Comparison of ENCODE assay signal across 10 cellular contexts in genomic region chr15:22780267-22780666, GRCh38. TPM values are rescaled to one million over a fixed set of nuclear protein-coding genes. Genes with fewer than 3 reads are reported as not detected.
DNase-seq lines count a peak whose midpoint lies in the region; ATAC-seq and TF ChIP-seq lines count a peak whose summit lies in the region.
"Had no signal": no experiment of that assay in that cellular context is flagged by ENCODE, and none has a peak within 500 bp of the region (broad histone marks: within the 10 kb centered on the region; RNA-seq: fewer than 3 reads in every experiment).

No MANE protein-coding gene starts in this region.

- CTCF ChIA-PET in IMR-90 (lab: Yijun Ruan, JAX): no interaction called here

- H2AK9ac ChIP-seq in IMR-90 (replicated peaks; ENCODE audit: low read depth, low read length, poor library complexity): no peak overlapping the region

- no peak overlapping the region for H4K5ac ChIP-seq in IMR-90 (ENCODE audit: low read depth, low read length)

- no peak for TF ChIP-seq RAD21 in IMR-90 (IDR thresholded peaks at IDR 0.05; ENCODE audit: low read length)

- H2BK120ac ChIP-seq in IMR-90 (ENCODE audit: low read depth, low read length): no peak overlapping the region

- no peak overlapping the region for H3K18ac ChIP-seq in IMR-90 (ENCODE audit: low read depth, low read length)

- H2AK5ac ChIP-seq in IMR-90 (ENCODE audit: low read depth, low read length): no peak overlapping the region

- H3K9ac ChIP-seq in IMR-90 (ENCODE audit: low read depth, low read length): no peak overlapping the region

- no peak overlapping the region for H3K23ac ChIP-seq in IMR-90 (ENCODE audit: low read depth, low read length)

- H3K4ac ChIP-seq in IMR-90 (ENCODE audit: low read depth, low read length): no peak overlapping the region

- H2AFZ ChIP-seq in GM23338 (no peak overlapping the region), IMR-90 (replicated peaks; ENCODE audit: low read length, poor library complexity) (no peak overlapping the region)

- H4K20me1 ChIP-seq in GM23338 (replicated peaks; ENCODE audit: insufficient read depth) (no peaks in the 10 kb centered on the region), IMR-90 (ENCODE audit: insufficient read depth, low read length) (no peaks in the 10 kb centered on the region)

- H3K27me3 Mint-ChIP-seq in activated T-cell treated with anti-CD3 and anti-CD28 coated beads, Interleukin-2, amount 50 U/mL, for 4 hours (ENCODE audit: low read depth): no peaks in the 10 kb centered on the region
- peaks cover 8% of the 10 kb centered on the region for H3K27me3 Mint-ChIP-seq in GM23338 (ENCODE audit: insufficient read depth, low read depth, poor library complexity)

- in situ Hi-C loops in IMR-90 (cut with MboI; ENCODE audit: low sequenced_read_pairs): no loop called here

- ATAC-seq in activated T-cell treated with anti-CD3 and anti-CD28 coated beads, Interleukin-2, amount 50 U/mL, for 4 hours: peak; percentile 94
- ATAC-seq in GM23338 (no peak), IMR-90 (ENCODE audit: low read depth) (no peak), mucosa of descending colon (peak; percentile 19)

- H3K9me3 Mint-ChIP-seq in activated T-cell treated with anti-CD3 and anti-CD28 coated beads, Interleukin-2, amount 50 U/mL, for 4 hours: peaks cover 3% of the 10 kb centered on the region
- H3K9me3 Mint-ChIP-seq in GM23338: no peaks in the 10 kb centered on the region; the same call in 2 of the 3 replicates

- H3K4me2 ChIP-seq in GM23338 (0 out of 2 replicates have a peak overlapping the region, but pooled peaks have one; percentile 36), IMR-90 (ENCODE audit: low read depth, low read length) (no peak overlapping the region)

- H3K36me3 ChIP-seq in GM23338 (ENCODE audit: insufficient read depth) (no peaks in the 10 kb centered on the region), IMR-90 (ENCODE audit: control insufficient read depth, insufficient read depth, low read length) (no peaks in the 10 kb centered on the region), mucosa of descending colon (ENCODE audit: low read depth) (no peaks in the 10 kb centered on the region)

- no peak for TF ChIP-seq POLR2A in IMR-90 (IDR thresholded peaks at IDR 0.05; ENCODE audit: low read depth, low read length)

- peak overlapping the region; percentile 46 for H3K4me3 Mint-ChIP-seq in activated T-cell treated with anti-CD3 and anti-CD28 coated beads, Interleukin-2, amount 50 U/mL, for 4 hours
- no peak overlapping the region for H3K4me3 Mint-ChIP-seq in GM23338

- dilution Hi-C loops in IMR-90 (cut with HindIII; ENCODE audit: low sequenced_read_pairs, unreplicated experiment): no loop called here

- H3K27ac Mint-ChIP-seq in GM23338: no peak overlapping the region

- H3K27ac ChIP-seq in GM23338 (ENCODE audit: low read depth): no peak overlapping the region
- no peak overlapping the region for H3K27ac ChIP-seq in IMR-90 (ENCODE audit: insufficient read depth, low read length)

- no peaks in the 10 kb centered on the region for H3K36me3 Mint-ChIP-seq in activated T-cell treated with anti-CD3 and anti-CD28 coated beads, Interleukin-2, amount 50 U/mL, for 4 hours (ENCODE audit: insufficient read depth)
- H3K36me3 Mint-ChIP-seq in GM23338 (ENCODE audit: low read depth): no peaks in the 10 kb centered on the region

- no peaks in the 10 kb centered on the region for H3K27me3 ChIP-seq in GM23338 (ENCODE audit: insufficient read depth)
- H3K27me3 ChIP-seq in IMR-90 (ENCODE audit: control insufficient read depth, insufficient read depth, low read length): no peaks in the 10 kb centered on the region

- no peaks in the 10 kb centered on the region; the same call in 1 of the 2 replicates for H3K9me1 ChIP-seq in IMR-90 (ENCODE audit: insufficient read depth, low read length)

- no peaks in the 10 kb centered on the region for H3K79me1 ChIP-seq in IMR-90 (ENCODE audit: low read depth in 1 of 2, low read length in 2 of 2)

- intact Hi-C loops in IMR-90 (cut with micrococcal nuclease): no loop called here
- intact Hi-C loops in mucosa of descending colon (cut with DNase I, micrococcal nuclease): no loop called here

- H3K4me1 Mint-ChIP-seq in activated T-cell treated with anti-CD3 and anti-CD28 coated beads, Interleukin-2, amount 50 U/mL, for 4 hours (ENCODE audit: low read depth): peaks cover 29% of the 10 kb centered on the region
- peaks cover 20% of the 10 kb centered on the region for H3K4me1 Mint-ChIP-seq in GM23338

- H4K8ac ChIP-seq in IMR-90 (ENCODE audit: low read depth in 2 of 2, low read length in 2 of 2): no peak overlapping the region

- no peaks in the 10 kb centered on the region for H3K79me2 ChIP-seq in GM23338 (replicated peaks; ENCODE audit: insufficient read depth)

- H4K91ac ChIP-seq in IMR-90 (ENCODE audit: insufficient read depth, low read depth, low read length): no peak overlapping the region

- no peak overlapping the region for H2BK15ac ChIP-seq in IMR-90 (ENCODE audit: low read depth, low read length)

- no peak overlapping the region for H2BK5ac ChIP-seq in IMR-90 (ENCODE audit: low read depth, low read length, poor library complexity, severe bottlenecking)

- H2BK20ac ChIP-seq in IMR-90 (ENCODE audit: low read depth, low read length): no peak overlapping the region

- BruUV-seq in IMR-90 (replicated peaks; lab: Mats Ljungman, UMichigan): no TSS peak

- WGBS in IMR-90 (ENCODE audit: extremely low coverage in 2 of 2, insufficient read length in 1 of 2), 2 experiments: no CpG with 5 or more reads among the region's 2 CpGs

- H3K9me2 ChIP-seq in GM23338 (ENCODE audit: insufficient read depth): no peaks in the 10 kb centered on the region

- H3K4me3 ChIP-seq in GM23338 (no peak overlapping the region), IMR-90 (ENCODE audit: insufficient read depth, low read depth, low read length) (no peak overlapping the region), mucosa of descending colon (no peak overlapping the region)

- no peak for DNase-seq in activated T-cell treated with anti-CD3 and anti-CD28 coated beads, Interleukin-2, amount 50 U/mL, for 4 hours
- DNase-seq in activated T-cell treated with anti-CD3 and anti-CD28 coated beads, Interleukin-2, amount 50 U/mL, for 1 hour: no peak
- no peak for DNase-seq in GM23338 (ENCODE audit: low spot score)
- DNase-seq in IMR-90: no peak
- no peak for DNase-seq in mucosa of descending colon
- DNase-seq in medulla oblongata (ENCODE audit: extremely low spot score): no peak
- no peak for DNase-seq in stimulated activated CD8-positive, alpha-beta memory T cell treated with anti-CD3 and anti-CD28 coated beads, Interleukin-4, amount 100 ng/mL, for 48 hours
- no peak for DNase-seq in NCI-H1048 (lab: John Stamatoyannopoulos, UW)
- DNase-seq: NCI-H2029 treated with DMSO at 0.1 percent for 48 hours, SHP77 treated with DMSO at 0.1 percent for 48 hours had no signal

- TF ChIP-seq CTCF in GM23338 (conservative IDR thresholded peaks at IDR 0.05; ENCODE audit: low read depth in 2 of 2) (no peak), IMR-90 (conservative IDR thresholded peaks at IDR 0.05; ENCODE audit: low read depth, low read length) (no peak), mucosa of descending colon (IDR thresholded peaks at IDR 0.05) (no peak)

- H3F3A ChIP-seq in GM23338 (replicated peaks; ENCODE audit: low read depth): no peaks in the 10 kb centered on the region

- H3K4me1 ChIP-seq in GM23338 (ENCODE audit: insufficient read depth): peaks cover 14% of the 10 kb centered on the region
- H3K4me1 ChIP-seq in IMR-90 (ENCODE audit: control insufficient read depth, insufficient read depth, low read length): 0 out of 2 replicates have a peak, but pooled peaks cover 1% of the 10 kb centered on the region
- H3K4me1 ChIP-seq in mucosa of descending colon (ENCODE audit: low read depth): no peaks in the 10 kb centered on the region

- H3K9me3 ChIP-seq in IMR-90 (ENCODE audit: control insufficient read depth, insufficient read depth, low read length) (no peaks in the 10 kb centered on the region), mucosa of descending colon (no peaks in the 10 kb centered on the region)

- H3K56ac ChIP-seq in IMR-90 (ENCODE audit: extremely low read depth, insufficient read depth, low read length): no peak overlapping the region

- POLR2A ChIA-PET in IMR-90 (lab: Charles Lee; ENCODE audit: unreplicated experiment): no interaction called here

- H3K14ac ChIP-seq in IMR-90 (replicated peaks; ENCODE audit: low read depth, low read length): no peak overlapping the region

TF ChIP-seq in GM23338, 12 proteins besides CTCF, POLR2A, EP300 and RAD21 (continues in another document):
- TF ChIP-seq NANOG (IDR thresholded peaks at IDR 0.05; ENCODE audit: borderline replicate concordance): no peak

TF ChIP-seq in IMR-90, 13 proteins besides CTCF, POLR2A, EP300 and RAD21:
- TF ChIP-seq MAFK (IDR thresholded peaks at IDR 0.05; ENCODE audit: low read depth, low read length) (no peak), NFE2L2 (IDR thresholded peaks at IDR 0.05; ENCODE audit: low read depth, low read length) (0 out of 2 replicates have a peak, but pooled peaks have one; percentile 42)
TF ChIP-seq in IMR-90: peak in this region for 1.

RNA-seq across cellular contexts. Expression of gene NIPA1, which starts 6.2 kb away (rescaled TPM):
- 10 to 100 TPM; 57.9 to 84.9 (median 69.0) TPM for total RNA-seq in activated T-cell treated with anti-CD3 and anti-CD28 coated beads, Interleukin-2, amount 50 U/mL, for 4 hours
- 10.4 and 14.7 TPM in 2 replicates for total RNA-seq in GM23338 (2014; rRNA removed; shearing (Covaris generic))
- polyA plus RNA-seq in GM23338 (2016; fragmentation: Nextera tagmentation; extraction: Ambion mirVana) (3.1 and 3.5 TPM in 2 replicates), IMR-90 (2012; rRNA removed) (6.5 and 6.8 TPM in 2 replicates)
- total RNA-seq in IMR-90 (2012; rRNA removed) (10.6 and 13.6 TPM in 2 replicates), mucosa of descending colon (10 to 100 TPM; 11.8 to 18.2 (median 17.4) TPM)
- polyA plus RNA-seq in IMR-90 (2012; cell fraction: cytosol; rRNA removed): 2.8 and 3.7 TPM in 2 replicates
- 6.5 and 6.6 TPM in 2 replicates for polyA plus RNA-seq in IMR-90 (2012; cell fraction: nucleus; rRNA removed; ENCODE audit: low replicate concordance)

RNA-seq across cellular contexts. Expression of gene NIPA2, which starts 58.2 kb away (rescaled TPM):
- total RNA-seq in activated T-cell treated with anti-CD3 and anti-CD28 coated beads, Interleukin-2, amount 50 U/mL, for 4 hours: 100 to 1,000 TPM; 111 to 112 (median 111) TPM
- total RNA-seq in GM23338 (2014; rRNA removed; shearing (Covaris generic)): 96.2 and 105 TPM in 2 replicates
- polyA plus RNA-seq in GM23338 (2016; fragmentation: Nextera tagmentation; extraction: Ambion mirVana) (30.2 and 35.0 TPM in 2 replicates), IMR-90 (2012; rRNA removed) (25.6 and 33.0 TPM in 2 replicates)
- total RNA-seq in IMR-90 (2012; rRNA removed) (38.0 and 78.6 TPM in 2 replicates), mucosa of descending colon (10 to 100 TPM; 50.7 to 77.7 (median 71.7) TPM)
- polyA plus RNA-seq in IMR-90 (2012; cell fraction: cytosol; rRNA removed): 18.0 and 19.5 TPM in 2 replicates
- 8.5 and 13.9 TPM in 2 replicates for polyA plus RNA-seq in IMR-90 (2012; cell fraction: nucleus; rRNA removed; ENCODE audit: low replicate concordance)

Comparison
In these comparisons a context has a peak if more than half of its experiments do, and no peak if none do; other contexts are left out.
1. ATAC-seq: peak in activated T-cell treated with anti-CD3 and anti-CD28 coated beads, Interleukin-2, amount 50 U/mL, for 4 hours (2 of 2) and mucosa of descending colon (single experiment); none in GM23338 (single experiment) and IMR-90 (single experiment).